Comparison of ENCODE assay signal across 1 cellular context in genomic region chr5:138241688-138242547, GRCh38.
TF ChIP-seq lines count a peak whose summit lies in the region.

No MANE protein-coding gene starts in this region.

TF ChIP-seq in A549, 52 proteins besides CTCF, POLR2A, EP300 and RAD21 (continued from another document):
- TF ChIP-seq, protein P1, sequence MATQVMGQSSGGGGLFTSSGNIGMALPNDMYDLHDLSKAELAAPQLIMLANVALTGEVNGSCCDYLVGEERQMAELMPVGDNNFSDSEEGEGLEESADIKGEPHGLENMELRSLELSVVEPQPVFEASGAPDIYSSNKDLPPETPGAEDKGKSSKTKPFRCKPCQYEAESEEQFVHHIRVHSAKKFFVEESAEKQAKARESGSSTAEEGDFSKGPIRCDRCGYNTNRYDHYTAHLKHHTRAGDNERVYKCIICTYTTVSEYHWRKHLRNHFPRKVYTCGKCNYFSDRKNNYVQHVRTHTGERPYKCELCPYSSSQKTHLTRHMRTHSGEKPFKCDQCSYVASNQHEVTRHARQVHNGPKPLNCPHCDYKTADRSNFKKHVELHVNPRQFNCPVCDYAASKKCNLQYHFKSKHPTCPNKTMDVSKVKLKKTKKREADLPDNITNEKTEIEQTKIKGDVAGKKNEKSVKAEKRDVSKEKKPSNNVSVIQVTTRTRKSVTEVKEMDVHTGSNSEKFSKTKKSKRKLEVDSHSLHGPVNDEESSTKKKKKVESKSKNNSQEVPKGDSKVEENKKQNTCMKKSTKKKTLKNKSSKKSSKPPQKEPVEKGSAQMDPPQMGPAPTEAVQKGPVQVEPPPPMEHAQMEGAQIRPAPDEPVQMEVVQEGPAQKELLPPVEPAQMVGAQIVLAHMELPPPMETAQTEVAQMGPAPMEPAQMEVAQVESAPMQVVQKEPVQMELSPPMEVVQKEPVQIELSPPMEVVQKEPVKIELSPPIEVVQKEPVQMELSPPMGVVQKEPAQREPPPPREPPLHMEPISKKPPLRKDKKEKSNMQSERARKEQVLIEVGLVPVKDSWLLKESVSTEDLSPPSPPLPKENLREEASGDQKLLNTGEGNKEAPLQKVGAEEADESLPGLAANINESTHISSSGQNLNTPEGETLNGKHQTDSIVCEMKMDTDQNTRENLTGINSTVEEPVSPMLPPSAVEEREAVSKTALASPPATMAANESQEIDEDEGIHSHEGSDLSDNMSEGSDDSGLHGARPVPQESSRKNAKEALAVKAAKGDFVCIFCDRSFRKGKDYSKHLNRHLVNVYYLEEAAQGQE (IDR thresholded peaks at IDR 0.05), result no peak
- no peak for TF ChIP-seq HOXB13 (CRISPR knock-in tag; IDR thresholded peaks at IDR 0.05; ENCODE audit: low read depth)
- TF ChIP-seq KDM5A (IDR thresholded peaks at IDR 0.05), result no peak
- TF ChIP-seq SREBF2 (IDR thresholded peaks at IDR 0.05), result no peak
- no peak for TF ChIP-seq CBX2 (IDR thresholded peaks at IDR 0.05; ENCODE audit: borderline replicate concordance, low read depth)
- TF ChIP-seq MAX (IDR thresholded peaks at IDR 0.05), result 0 out of 2 replicates have a peak, but pooled peaks have one; percentile 14
- TF ChIP-seq HDAC2 (IDR thresholded peaks at IDR 0.05), result no peak
- no peak for TF ChIP-seq PHF8 (IDR thresholded peaks at IDR 0.05; ENCODE audit: borderline replicate concordance, low read depth)
TF ChIP-seq in A549: peak in this region for 1.
